ENCODE assay signal across 23 cellular contexts in the genomic region with DNA sequence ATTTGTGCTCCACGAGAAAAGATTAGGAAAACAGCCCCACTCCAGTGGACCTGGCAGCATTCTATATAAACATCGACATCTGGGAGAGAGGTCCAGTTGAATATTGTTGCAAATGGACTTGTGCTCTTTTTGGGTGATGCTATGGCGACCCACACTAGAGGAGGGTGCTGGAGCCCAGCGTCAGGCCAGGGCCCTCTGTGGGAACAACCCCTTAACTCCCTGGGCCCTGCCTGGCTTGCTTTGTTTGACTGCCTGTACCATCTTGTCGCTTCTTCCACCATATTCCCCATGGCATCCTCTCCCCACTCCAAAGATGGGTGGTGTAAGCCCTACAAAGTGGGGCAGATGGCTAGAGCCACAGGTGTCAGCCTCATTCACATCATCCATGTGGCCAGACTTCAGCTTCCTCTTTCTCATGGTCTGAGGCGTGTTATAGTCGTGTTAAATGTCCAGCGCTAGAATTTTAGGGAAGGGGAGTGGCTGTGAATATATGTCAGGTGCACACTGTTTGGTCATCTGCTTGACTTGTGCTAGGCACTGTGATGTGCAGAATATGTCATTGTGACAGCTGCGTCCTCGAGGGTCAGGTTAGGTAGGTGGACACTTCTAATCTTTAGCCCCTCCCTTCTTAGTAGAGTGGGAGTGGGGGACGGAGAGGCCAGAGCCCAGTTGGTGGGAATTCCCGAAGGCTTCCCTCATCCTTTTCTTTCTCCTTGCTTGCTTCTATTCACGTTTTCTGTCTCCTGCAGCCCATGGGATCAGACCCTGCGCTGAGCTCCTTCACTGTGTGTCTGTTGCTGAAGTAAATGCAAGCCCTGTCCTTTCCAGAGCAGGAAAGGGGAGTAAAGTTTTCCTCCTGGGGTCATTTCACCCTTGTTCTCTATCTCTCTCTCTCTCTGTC. TPM values are rescaled to one million over a fixed set of nuclear protein-coding genes. Genes with fewer than 3 reads are reported as not detected.
A peak's percentile ranks its signal among the peaks of the same experiment; 100 is the strongest.
DNase-seq lines count a peak whose midpoint lies in the region; ATAC-seq and TF ChIP-seq lines count a peak whose summit lies in the region.
"Had no signal": no experiment of that assay in that cellular context is flagged by ENCODE, and none has a peak within 500 bp of the region (broad histone marks: within the 10 kb centered on the region; RNA-seq: fewer than 3 reads in every experiment).

No MANE protein-coding gene starts in this region.

- H3K23ac ChIP-seq in mesendoderm (ENCODE audit: low read length): no peak overlapping the region

- no peaks in the 10 kb centered on the region for H3K9me3 Mint-ChIP-seq in activated naive CD8-positive, alpha-beta T cell treated with anti-CD3 and anti-CD28 coated beads for 36 hours
- no peaks in the 10 kb centered on the region for H3K9me3 Mint-ChIP-seq in activated naive CD8-positive, alpha-beta T cell treated with anti-CD3 and anti-CD28 coated beads, Interleukin-2, amount 50 U/mL, for 24 hours
- H3K9me3 Mint-ChIP-seq: activated naive CD8-positive, alpha-beta T cell treated with anti-CD3 and anti-CD28 coated beads, Interleukin-2, amount 10 ng/mL, durations not matched to agents 7 days and 5 days; activated T-helper 2 cell treated with anti-CD3 and anti-CD28 coated beads, Interferon-gamma antibody, Interleukin-2, Interleukin-4, amounts not matched to agents 10 μg/mL and 5 μg/mL and 100 μg/mL, durations not matched to agents 14 hours and 24 hours and 36 hours; stimulated activated naive CD8-positive, alpha-beta T cell treated with anti-CD3 and anti-CD28 coated beads, Interleukin-15, amount 100 ng/mL, for 72 hours had no signal

- peaks cover 99% of the 10 kb centered on the region for H4K20me1 ChIP-seq in PC-9 (ENCODE audit: insufficient read depth)

- H3K27me3 ChIP-seq in PC-9 (ENCODE audit: insufficient read depth, low read depth): no peaks in the 10 kb centered on the region
- H3K27me3 ChIP-seq in mesendoderm (ENCODE audit: insufficient read depth, low read length, poor library complexity): no peaks in the 10 kb centered on the region
- no peaks in the 10 kb centered on the region for H3K27me3 ChIP-seq in upper lobe of right lung
- H3K27me3 ChIP-seq: BE2C, body of pancreas, upper lobe of left lung had no signal

- WGBS in mesendoderm (ENCODE audit: extremely low coverage, insufficient coverage, low lambda C conversion rate): no CpG with 5 or more reads among the region's 14 CpGs

- H3K9me2 ChIP-seq in PC-9 (ENCODE audit: insufficient read depth): no peaks in the 10 kb centered on the region

- H2AK5ac ChIP-seq in mesendoderm (ENCODE audit: low read length): no peak overlapping the region

- H3K4me3 ChIP-seq in PC-9 (no peak overlapping the region), mesendoderm (ENCODE audit: low read length) (no peak overlapping the region), upper lobe of right lung (no peak overlapping the region)
- H3K4me3 ChIP-seq: body of pancreas, coronary artery, prostate gland, upper lobe of left lung had no signal

- POLR2A ChIA-PET in PC-9 (lab: Charles Lee; ENCODE audit: unreplicated experiment): no interaction called here

- H3K9me3 ChIP-seq in PC-9 (ENCODE audit: insufficient read depth, low read depth) (no peaks in the 10 kb centered on the region), upper lobe of right lung (no peaks in the 10 kb centered on the region)
- H3K9me3 ChIP-seq: BE2C, body of pancreas, prostate gland, upper lobe of left lung had no signal

- H3K36me3 ChIP-seq in PC-9 (ENCODE audit: low read depth) (peaks cover 45% of the 10 kb centered on the region), mesendoderm (ENCODE audit: control insufficient read depth, insufficient read depth, low read length) (no peaks in the 10 kb centered on the region), upper lobe of right lung (peaks cover 6% of the 10 kb centered on the region)
- H3K36me3 ChIP-seq: BE2C, prostate gland had no signal

- H3K4ac ChIP-seq in mesendoderm (ENCODE audit: low read depth, low read length): no peak overlapping the region

- no peak for ATAC-seq in activated naive CD8-positive, alpha-beta T cell treated with anti-CD3 and anti-CD28 coated beads, Interleukin-2, amount 50 U/mL, for 24 hours
- ATAC-seq in upper lobe of right lung (peak; percentile 13), GM18498 (IDR thresholded peaks at IDR 0.05; ENCODE audit: unreplicated experiment) (no peak)
- ATAC-seq: body of pancreas; left lobe of liver; stimulated activated naive CD8-positive, alpha-beta T cell treated with anti-CD3 and anti-CD28 coated beads, Interleukin-15, amount 100 ng/mL, for 72 hours had no signal

- intact Hi-C loops in PC-9 (cut with micrococcal nuclease; ENCODE audit: unreplicated experiment): no loop called here
- intact Hi-C loops in upper lobe of right lung (cut with DNase I): no loop called here

- H2BK15ac ChIP-seq in mesendoderm (replicated peaks; ENCODE audit: low read depth): no peak overlapping the region

- no peak for DNase-seq in activated naive CD8-positive, alpha-beta T cell treated with anti-CD3 and anti-CD28 coated beads for 36 hours
- DNase-seq in activated naive CD8-positive, alpha-beta T cell treated with anti-CD3 and anti-CD28 coated beads, Interleukin-2, amount 50 U/mL, for 24 hours: no peak
- DNase-seq in PC-9 (no peak), mesendoderm (peak; percentile 43), upper lobe of right lung (peak; percentile 30), DMS153 (lab: John Stamatoyannopoulos, UW) (no peak), SHP77 treated with DMSO at 0.1 percent for 48 hours (lab: John Stamatoyannopoulos, UW) (no peak)
- DNase-seq: activated CD4-positive, alpha-beta T cell treated with anti-CD3 and anti-CD28 coated beads for 4 hours; activated naive CD8-positive, alpha-beta T cell treated with anti-CD3 and anti-CD28 coated beads, Interleukin-2, amount 10 ng/mL, durations not matched to agents 7 days and 5 days; BE2C; Karpas-422; NCI-H1105 treated with DMSO at 0.1 percent for 48 hours; NCI-H510A treated with DMSO at 0.1 percent for 48 hours; NK-92 treated with Interleukin-12 subunit alpha and Interleukin-12 subunit beta, amount 100 ng/mL, for 24 hours; stimulated activated CD4-positive, alpha-beta T cell treated with anti-CD3 and anti-CD28 coated beads, Interleukin-2, amount 100 ng/mL, for 24 hours; stimulated activated naive CD8-positive, alpha-beta T cell treated with anti-CD3 and anti-CD28 coated beads, Interleukin-15, amount 100 ng/mL, for 72 hours; upper lobe of left lung had no signal

- H3K4me3 Mint-ChIP-seq in activated naive CD8-positive, alpha-beta T cell treated with anti-CD3 and anti-CD28 coated beads for 36 hours: no peak overlapping the region
- H3K4me3 Mint-ChIP-seq in activated naive CD8-positive, alpha-beta T cell treated with anti-CD3 and anti-CD28 coated beads, Interleukin-2, amount 50 U/mL, for 24 hours: no peak overlapping the region
- H3K4me3 Mint-ChIP-seq: activated naive CD8-positive, alpha-beta T cell treated with anti-CD3 and anti-CD28 coated beads, Interleukin-2, amount 10 ng/mL, durations not matched to agents 7 days and 5 days; stimulated activated naive CD8-positive, alpha-beta T cell treated with anti-CD3 and anti-CD28 coated beads, Interleukin-15, amount 100 ng/mL, for 72 hours had no signal

- H3K27ac ChIP-seq in PC-9 (peak overlapping the region; percentile 8), mesendoderm (ENCODE audit: low read depth, low read length) (no peak overlapping the region), upper lobe of right lung (no peak overlapping the region)
- H3K27ac ChIP-seq: prostate gland had no signal

- no peak overlapping the region for H3K9ac ChIP-seq in mesendoderm (ENCODE audit: low read length)

- BruUV-seq in PC-9 (replicated peaks; lab: Mats Ljungman, UMichigan): no TSS peak

- no peak for TF ChIP-seq CTCF in PC-9 (conservative IDR thresholded peaks at IDR 0.05)
- no peak for TF ChIP-seq CTCF in upper lobe of right lung (IDR thresholded peaks at IDR 0.05)

- H3K4me1 ChIP-seq in PC-9 (replicated peaks; ENCODE audit: insufficient read depth) (peaks cover 13% of the 10 kb centered on the region), mesendoderm (ENCODE audit: control insufficient read depth, low read depth, low read length) (peaks cover 3% of the 10 kb centered on the region), upper lobe of right lung (peaks cover 48% of the 10 kb centered on the region)
- H3K4me1 ChIP-seq: BE2C, prostate gland had no signal

- no peak overlapping the region for H3K4me2 ChIP-seq in PC-9
- H3K4me2 ChIP-seq in mesendoderm (ENCODE audit: low read length): no peak overlapping the region

- H2BK5ac ChIP-seq in mesendoderm (ENCODE audit: low read length): no peak overlapping the region

- H3K27ac Mint-ChIP-seq in activated naive CD8-positive, alpha-beta T cell treated with anti-CD3 and anti-CD28 coated beads for 36 hours: peak overlapping the region; percentile 8
- H3K27ac Mint-ChIP-seq in activated naive CD8-positive, alpha-beta T cell treated with anti-CD3 and anti-CD28 coated beads, Interleukin-2, amount 50 U/mL, for 24 hours: no peak overlapping the region
- H3K27ac Mint-ChIP-seq: activated naive CD8-positive, alpha-beta T cell treated with anti-CD3 and anti-CD28 coated beads, Interleukin-2, amount 10 ng/mL, durations not matched to agents 7 days and 5 days; activated T-helper 2 cell treated with anti-CD3 and anti-CD28 coated beads, Interferon-gamma antibody, Interleukin-2, Interleukin-4, amounts not matched to agents 10 μg/mL and 5 μg/mL and 100 μg/mL, durations not matched to agents 14 hours and 24 hours and 36 hours; stimulated activated naive CD8-positive, alpha-beta T cell treated with anti-CD3 and anti-CD28 coated beads, Interleukin-15, amount 100 ng/mL, for 72 hours had no signal

- H3K56ac ChIP-seq in mesendoderm (ENCODE audit: low read length): no peak overlapping the region

- no peak overlapping the region for H2AFZ ChIP-seq in PC-9

- H3K36me3 Mint-ChIP-seq in activated naive CD8-positive, alpha-beta T cell treated with anti-CD3 and anti-CD28 coated beads for 36 hours: peaks cover 6% of the 10 kb centered on the region
- H3K36me3 Mint-ChIP-seq in activated naive CD8-positive, alpha-beta T cell treated with anti-CD3 and anti-CD28 coated beads, Interleukin-2, amount 50 U/mL, for 24 hours (ENCODE audit: low read depth): peaks cover 8% of the 10 kb centered on the region

- CTCF ChIA-PET in PC-9 (lab: Charles Lee): no interaction called here

- H3K27me3 Mint-ChIP-seq in activated naive CD8-positive, alpha-beta T cell treated with anti-CD3 and anti-CD28 coated beads for 36 hours: no peaks in the 10 kb centered on the region
- no peaks in the 10 kb centered on the region for H3K27me3 Mint-ChIP-seq in activated naive CD8-positive, alpha-beta T cell treated with anti-CD3 and anti-CD28 coated beads, Interleukin-2, amount 50 U/mL, for 24 hours
- H3K27me3 Mint-ChIP-seq: activated naive CD8-positive, alpha-beta T cell treated with anti-CD3 and anti-CD28 coated beads, Interleukin-2, amount 10 ng/mL, durations not matched to agents 7 days and 5 days; stimulated activated naive CD8-positive, alpha-beta T cell treated with anti-CD3 and anti-CD28 coated beads, Interleukin-15, amount 100 ng/mL, for 72 hours had no signal

- H3K4me1 Mint-ChIP-seq in activated naive CD8-positive, alpha-beta T cell treated with anti-CD3 and anti-CD28 coated beads for 36 hours: peaks cover 29% of the 10 kb centered on the region
- H3K4me1 Mint-ChIP-seq in activated naive CD8-positive, alpha-beta T cell treated with anti-CD3 and anti-CD28 coated beads, Interleukin-2, amount 50 U/mL, for 24 hours: peaks cover 32% of the 10 kb centered on the region

- peaks cover 50% of the 10 kb centered on the region for H3K79me1 ChIP-seq in mesendoderm (ENCODE audit: low read length)

- H2BK120ac ChIP-seq in mesendoderm (ENCODE audit: low read depth, low read length): no peak overlapping the region

- no peak overlapping the region for H3K18ac ChIP-seq in mesendoderm (ENCODE audit: low read length)

- peaks cover 95% of the 10 kb centered on the region for H3F3A ChIP-seq in PC-9 (ENCODE audit: insufficient read depth, low read depth)

- no peak overlapping the region for H4K8ac ChIP-seq in mesendoderm (ENCODE audit: low read depth, low read length)

- H3K79me2 ChIP-seq in PC-9 (ENCODE audit: low read depth) (peaks cover 100% of the 10 kb centered on the region), mesendoderm (ENCODE audit: control insufficient read depth, insufficient read depth, low read length) (peaks cover 9% of the 10 kb centered on the region)

- H4K5ac ChIP-seq in mesendoderm (ENCODE audit: low read length): no peak overlapping the region

RNA-seq across cellular contexts. Expression of gene MPRIP, which starts 49.8 kb away (rescaled TPM):
- total RNA-seq in activated naive CD8-positive, alpha-beta T cell treated with anti-CD3 and anti-CD28 coated beads for 36 hours: 100 to 1,000 TPM; 130 to 143 TPM
- total RNA-seq in PC-9 (2021) (411 and 443 TPM in 2 replicates), upper lobe of right lung (333 TPM)
- polyA plus RNA-seq in mesendoderm (2013, experiment 1 of 2): 95.9 TPM
- polyA plus RNA-seq in mesendoderm (2013, experiment 2 of 2): 94.7 TPM

Comparison
In these comparisons a context has a peak if more than half of its experiments do, and no peak if none do; other contexts are left out.
1. DNase-seq: peak in mesendoderm (single experiment) and upper lobe of right lung (single experiment); none in activated naive CD8-positive, alpha-beta T cell treated with anti-CD3 and anti-CD28 coated beads for 36 hours (single experiment), activated naive CD8-positive, alpha-beta T cell treated with anti-CD3 and anti-CD28 coated beads, Interleukin-2, amount 50 U/mL, for 24 hours (single experiment), PC-9 (0 of 2), DMS153 (single experiment) and SHP77 treated with DMSO at 0.1 percent for 48 hours (single experiment).